Comparison of ENCODE assay signal across 8 cellular contexts in genomic region chr20:36051318-36052116, GRCh38.
A peak's percentile ranks its signal among the peaks of the same experiment; 100 is the strongest.
DNase-seq lines count a peak whose midpoint lies in the region; ATAC-seq and TF ChIP-seq lines count a peak whose summit lies in the region.

No MANE protein-coding gene starts in this region.

- WGBS in gastroesophageal sphincter (ENCODE audit: low coverage in 1 of 2), 2 donors: 71 to 74% methylated on average over 11 to 13 of the region's 13 CpGs

- peak overlapping the region; percentile 98 for H3K4me3 Mint-ChIP-seq in HFFc6
- H3K4me3 Mint-ChIP-seq in WTC11: peak overlapping the region; percentile 94

- ATAC-seq in WTC11: peak; percentile 53
- ATAC-seq in gastroesophageal sphincter: no peak

- H3K27ac Mint-ChIP-seq in HFFc6: peak overlapping the region; percentile 89
- H3K27ac Mint-ChIP-seq in WTC11: peak overlapping the region; percentile 76

- H3K4me3 ChIP-seq in gastroesophageal sphincter (peak overlapping the region; percentile 78 to 100), skin epidermis (peak overlapping the region; percentile 87 to 99 (median 94))

- TF ChIP-seq CTCF in HFFc6 (IDR thresholded peaks at IDR 0.05): no peak
- no peak for TF ChIP-seq CTCF in WTC11 (IDR thresholded peaks at IDR 0.05)
- no peak for TF ChIP-seq CTCF in gastroesophageal sphincter (IDR thresholded peaks at IDR 0.05)

- POLR2A ChIA-PET in WTC11 (lab: Charles Lee): interaction anchor here (0.6 kb wide), 1 partner anchor 309 kb away, joined by 3 read pairs; the partner anchor contains the start of gene RBM39

- CTCF ChIA-PET in WTC11 (lab: Charles Lee): interaction anchor here (0.7 to 2.9 kb wide), 5 partner anchors 14 to 97 kb away, joined by 3 to 17 read pairs (median 4); partner anchors contain the start of gene SCAND1

- peaks cover 1% of the 10 kb centered on the region for H3K27me3 Mint-ChIP-seq in HFFc6 (ENCODE audit: insufficient read depth)
- no peaks in the 10 kb centered on the region; the same call in 1 of the 2 replicates for H3K27me3 Mint-ChIP-seq in WTC11 (ENCODE audit: low read depth)

- H3K27ac ChIP-seq in gastroesophageal sphincter (peak overlapping the region in 3 of 4 donors; percentile 92 to 97 (median 97)), skin epidermis (peak overlapping the region in 20 of 21 experiments; percentile 96 to 100 (median 99))

- no peaks in the 10 kb centered on the region for H3K27me3 ChIP-seq in gastroesophageal sphincter

- no peak for DNase-seq in HFFc6
- DNase-seq in WTC11 (ENCODE audit: low spot score): peak; percentile 20
- DNase-seq in NCI-H1436 treated with DMSO at 0.1 percent for 48 hours (lab: John Stamatoyannopoulos, UW): no peak
- DNase-seq in NCI-H2107 treated with DMSO at 0.1 percent for 48 hours (lab: John Stamatoyannopoulos, UW; ENCODE audit: unreplicated experiment): no peak
- no peak for DNase-seq in foreskin melanocyte
- no peak for DNase-seq in NCI-H748 (lab: John Stamatoyannopoulos, UW; ENCODE audit: unreplicated experiment)

- no peak for TF ChIP-seq POLR2A in gastroesophageal sphincter (IDR thresholded peaks at IDR 0.05)

- H3K4me1 Mint-ChIP-seq in HFFc6 (ENCODE audit: low read depth) (peaks cover 50% of the 10 kb centered on the region), WTC11 (peaks cover 36% of the 10 kb centered on the region)

- H3K9me3 Mint-ChIP-seq in HFFc6: no peaks in the 10 kb centered on the region
- no peaks in the 10 kb centered on the region for H3K9me3 Mint-ChIP-seq in WTC11

- no peaks in the 10 kb centered on the region for H3K9me3 ChIP-seq in gastroesophageal sphincter

- TF ChIP-seq EP300 in gastroesophageal sphincter (IDR thresholded peaks at IDR 0.05): no peak

- no peaks in the 10 kb centered on the region for H3K36me3 ChIP-seq in gastroesophageal sphincter

- peaks cover 29% of the 10 kb centered on the region for H3K36me3 Mint-ChIP-seq in HFFc6 (ENCODE audit: low read depth)
- peaks cover 29% of the 10 kb centered on the region for H3K36me3 Mint-ChIP-seq in WTC11

- H3K4me1 ChIP-seq in gastroesophageal sphincter: peaks cover 0 to 32% (median 3%) of the 10 kb centered on the region in 3 donors

TF ChIP-seq in WTC11, 78 proteins besides CTCF, POLR2A, EP300 and RAD21:
- no peak for TF ChIP-seq IRF1 (CRISPR knock-in tag; IDR thresholded peaks at IDR 0.05)
- no peak for TF ChIP-seq NR3C1 (CRISPR knock-in tag; conservative IDR thresholded peaks at IDR 0.05; ENCODE audit: low read depth)
- TF ChIP-seq NFE2L1 (CRISPR knock-in tag; IDR thresholded peaks at IDR 0.05): no peak
- TF ChIP-seq ZBTB21 (CRISPR knock-in tag; IDR thresholded peaks at IDR 0.05; ENCODE audit: borderline replicate concordance): no peak
- no peak for TF ChIP-seq ELF4 (CRISPR knock-in tag; IDR thresholded peaks at IDR 0.05; ENCODE audit: low read depth)
- no peak for TF ChIP-seq AFF4 (CRISPR knock-in tag; IDR thresholded peaks at IDR 0.05; ENCODE audit: borderline replicate concordance)
TF ChIP-seq in WTC11: peak in this region for 0.
